In genomic region chr17:1590747-1591473, GRCh38 we compare ENCODE assay signal across 1 cellular context.
TF ChIP-seq lines count a peak whose summit lies in the region.

No MANE protein-coding gene starts in this region.

TF ChIP-seq in IMR-90, 13 proteins besides CTCF, POLR2A, EP300 and RAD21 (continued from another document):
- no peak for TF ChIP-seq ELK1 (IDR thresholded peaks at IDR 0.05; ENCODE audit: borderline replicate concordance, low read depth, low read length)
- no peak for TF ChIP-seq CEBPB (IDR thresholded peaks at IDR 0.05; ENCODE audit: low read depth, low read length)
- no peak for TF ChIP-seq FOS (IDR thresholded peaks at IDR 0.05; ENCODE audit: low read depth, low read length)
- TF ChIP-seq RFX5 (IDR thresholded peaks at IDR 0.05; ENCODE audit: low read depth, low read length) = no peak
- no peak for TF ChIP-seq SMC3 (IDR thresholded peaks at IDR 0.05; ENCODE audit: low read depth, low read length)
- no peak for TF ChIP-seq MXI1 (IDR thresholded peaks at IDR 0.05; ENCODE audit: borderline replicate concordance, low read depth, low read length)
